ENCODE assay signal across 7 cellular contexts in genomic region chr9:136372561-136373299, GRCh38. TPM values are rescaled to one million over a fixed set of nuclear protein-coding genes. Genes with fewer than 3 reads are reported as not detected.
A peak's percentile ranks its signal among the peaks of the same experiment; 100 is the strongest.
DNase-seq lines count a peak whose midpoint lies in the region; ATAC-seq, FAIRE-seq and TF ChIP-seq lines count a peak whose summit lies in the region.

No MANE protein-coding gene starts in this region.

- H3K4me3 ChIP-seq in mesodermal cell (ENCODE audit: extremely low read depth, insufficient read depth, low read length, poor library complexity, severe bottlenecking): no peak overlapping the region

- peak overlapping the region; percentile 59 for H3K27ac ChIP-seq in mesodermal cell (ENCODE audit: low read depth, low read length, severe bottlenecking)

- ATAC-seq in GM18858 (IDR thresholded peaks at IDR 0.05; ENCODE audit: unreplicated experiment): no peak
- ATAC-seq in HG03139 (IDR thresholded peaks at IDR 0.05; ENCODE audit: unreplicated experiment): no peak

- 74 to 81% methylated on average over 15 to 21 of the region's 21 CpGs for WGBS in mesodermal cell (ENCODE audit: insufficient coverage in 2 of 2), 2 experiments

- peak; percentile 5 for FAIRE-seq in GM12892 (lab: Jason Lieb, UNC)

- peaks cover 23% of the 10 kb centered on the region for H3K36me3 ChIP-seq in mesodermal cell (ENCODE audit: control insufficient read depth, insufficient read depth, low read length)

- H3K4me1 ChIP-seq in mesodermal cell (ENCODE audit: control insufficient read depth, insufficient read depth, low read length, poor library complexity, severe bottlenecking): peaks cover 9% of the 10 kb centered on the region

- no peak for TF ChIP-seq POLR2A in GM12892 (IDR thresholded peaks at IDR 0.05; ENCODE audit: low read depth, low read length)

- H3K9me3 ChIP-seq in mesodermal cell (ENCODE audit: control insufficient read depth, low read length): no peaks in the 10 kb centered on the region

- DNase-seq in GM12892 (ENCODE audit: insufficient read length): no peak
- DNase-seq in OCI-M1 (lab: John Stamatoyannopoulos, UW): peak; percentile 95
- DNase-seq in dedifferentiated amniotic fluid mesenchymal stem cell (ENCODE audit: extremely low spot score): peak; percentile 54
- no peak for DNase-seq in stimulated activated CD4-positive, alpha-beta T cell treated with anti-CD3 and anti-CD28 coated beads, Interleukin-2, amount 100 ng/mL, for 48 hours

RNA-seq across cellular contexts. Expression of gene CARD9, which starts 0.7 kb away (rescaled TPM):
- polyA plus RNA-seq in GM12892 (2012; ENCODE audit: missing spikeins): 2.7 TPM
- polyA plus RNA-seq in mesodermal cell (2013, experiment 1 of 2): 0.37 TPM
- 0.40 TPM for polyA plus RNA-seq in mesodermal cell (2013, experiment 2 of 2)

RNA-seq across cellular contexts. Expression of gene DNLZ, which starts 9.2 kb away (rescaled TPM):
- polyA plus RNA-seq in GM12892 (2012; ENCODE audit: missing spikeins): 2.3 TPM
- polyA plus RNA-seq in mesodermal cell (2013, experiment 1 of 2): 13.4 TPM
- 10.4 TPM for polyA plus RNA-seq in mesodermal cell (2013, experiment 2 of 2)

RNA-seq across cellular contexts. Expression of gene SNAPC4, which starts 27.2 kb away (rescaled TPM):
- polyA plus RNA-seq in GM12892 (2012; ENCODE audit: missing spikeins): 7.4 TPM
- 11.4 TPM for polyA plus RNA-seq in mesodermal cell (2013, experiment 1 of 2)
- polyA plus RNA-seq in mesodermal cell (2013, experiment 2 of 2): 10.1 TPM

RNA-seq across cellular contexts. Expression of gene ENTR1, which starts 37.7 kb away (rescaled TPM):
- polyA plus RNA-seq in GM12892 (2012; ENCODE audit: missing spikeins): 39.6 TPM
- polyA plus RNA-seq in mesodermal cell (2013, experiment 1 of 2): 54.0 TPM
- polyA plus RNA-seq in mesodermal cell (2013, experiment 2 of 2): 43.8 TPM

RNA-seq across cellular contexts. Expression of gene PMPCA, which starts 37.7 kb away (rescaled TPM):
- polyA plus RNA-seq in GM12892 (2012; ENCODE audit: missing spikeins): 67.6 TPM
- 61.0 TPM for polyA plus RNA-seq in mesodermal cell (2013, experiment 1 of 2)
- 51.8 TPM for polyA plus RNA-seq in mesodermal cell (2013, experiment 2 of 2)

Comparison
In these comparisons a context has a peak if more than half of its experiments do, and no peak if none do; other contexts are left out.
1. DNase-seq: peak in OCI-M1 (single experiment) and dedifferentiated amniotic fluid mesenchymal stem cell (single experiment); none in GM12892 (single experiment) and stimulated activated CD4-positive, alpha-beta T cell treated with anti-CD3 and anti-CD28 coated beads, Interleukin-2, amount 100 ng/mL, for 48 hours (0 of 2).